ENCODE assay signal across 17 cellular contexts in genomic region chr1:37593726-37594125, GRCh38. TPM values are rescaled to one million over a fixed set of nuclear protein-coding genes. Genes with fewer than 3 reads are reported as not detected.
DNase-seq lines count a peak whose midpoint lies in the region; ATAC-seq, FAIRE-seq and TF ChIP-seq lines count a peak whose summit lies in the region.
"Had no signal": no experiment of that assay in that cellular context is flagged by ENCODE, and none has a peak within 500 bp of the region (broad histone marks: within the 10 kb centered on the region; RNA-seq: fewer than 3 reads in every experiment).

No MANE protein-coding gene starts in this region.

- ATAC-seq in K562, result no peak
- no peak for ATAC-seq in left cardiac atrium

- TF ChIP-seq POLR2A in NB4 (IDR thresholded peaks at IDR 0.05; ENCODE audit: extremely low read depth, insufficient read length) (no peak), K562 (conservative IDR thresholded peaks at IDR 0.05) (no peak)

- H2AFZ ChIP-seq in K562 (ENCODE audit: low read depth, low read length), result no peak overlapping the region
- H2AFZ ChIP-seq in smooth muscle cell (ENCODE audit: low read depth), result no peak overlapping the region

- intact Hi-C loops in K562 (cut with micrococcal nuclease), result no loop called here
- intact Hi-C loops in left cardiac atrium (cut with DNase I), result no loop called here

- H4K20me1 ChIP-seq in K562 (replicated peaks; ENCODE audit: control insufficient read depth, insufficient read depth, low read length) (peaks cover 3% of the 10 kb centered on the region), smooth muscle cell (ENCODE audit: low read depth) (peaks cover 34% of the 10 kb centered on the region)

- no peak overlapping the region for H3K27ac Mint-ChIP-seq in activated naive CD4-positive, alpha-beta T cell treated with anti-CD3 and anti-CD28 coated beads, Interleukin-2, amount 10 ng/mL, durations not matched to agents 7 days and 5 days
- H3K27ac Mint-ChIP-seq: dendritic cell treated with granulocyte-macrophage colony-stimulating factor and Interleukin-4, amounts not matched to agents 40 ng/mL and 50 ng/mL, for 4 days; memory B cell had no signal

- H3K36me3 Mint-ChIP-seq in activated naive CD4-positive, alpha-beta T cell treated with anti-CD3 and anti-CD28 coated beads, Interleukin-2, amount 10 ng/mL, durations not matched to agents 7 days and 5 days, result peaks cover 36% of the 10 kb centered on the region

- no peak for TF ChIP-seq EP300 in K562 (IDR thresholded peaks at IDR 0.05; ENCODE audit: low read length)

- no TSS peak for BruUV-seq in K562 (replicated peaks; lab: Mats Ljungman, UMichigan)

- no peaks in the 10 kb centered on the region for H3K9me3 Mint-ChIP-seq in activated naive CD4-positive, alpha-beta T cell treated with anti-CD3 and anti-CD28 coated beads, Interleukin-2, amount 10 ng/mL, durations not matched to agents 7 days and 5 days
- H3K9me3 Mint-ChIP-seq: dendritic cell treated with granulocyte-macrophage colony-stimulating factor and Interleukin-4, amounts not matched to agents 40 ng/mL and 50 ng/mL, for 4 days; memory B cell had no signal

- H3K27me3 Mint-ChIP-seq in activated naive CD4-positive, alpha-beta T cell treated with anti-CD3 and anti-CD28 coated beads, Interleukin-2, amount 10 ng/mL, durations not matched to agents 7 days and 5 days, result peaks cover 4% of the 10 kb centered on the region
- H3K27me3 Mint-ChIP-seq: memory B cell had no signal

- TF ChIP-seq RAD21 in K562 (CRISPR knock-in tag; conservative IDR thresholded peaks at IDR 0.05 in 1 of 2, IDR thresholded peaks at IDR 0.05 in 1 of 2), result no peak

- TF ChIP-seq CTCF in NB4 (IDR thresholded peaks at IDR 0.05; ENCODE audit: low read depth, low read length) (no peak), K562 (IDR thresholded peaks at IDR 0.05 in 2 of 3, conservative IDR thresholded peaks at IDR 0.05 in 1 of 3; ENCODE audit: insufficient read depth in 2 of 3, low read depth in 1 of 3, low read length in 3 of 3) (no peak), smooth muscle cell (IDR thresholded peaks at IDR 0.05; ENCODE audit: borderline replicate concordance, insufficient read depth, poor library complexity, severe bottlenecking) (no peak)

- FAIRE-seq in K562 (lab: Jason Lieb, UNC), result no peak
- FAIRE-seq: GM19239 had no signal

- WGBS in K562 (ENCODE audit: insufficient coverage, low coverage, missing lambda C conversion rate), result 90% methylated on average over 6 of the region's 6 CpGs
- over 99% methylated on average over 6 of the region's 6 CpGs for WGBS in smooth muscle cell (ENCODE audit: low lambda C conversion rate)

- CTCF ChIA-PET in activated naive CD4-positive, alpha-beta T cell treated with anti-CD3 and anti-CD28 coated beads, Interleukin-2, amount 10 ng/mL, durations not matched to agents 7 days and 5 days (lab: Charles Lee), result interaction anchor here (0.9 to 1.6 kb wide), 3 partner anchors 10 to 17 kb away, joined by 3 read pairs; no protein-coding TSS in a partner anchor
- CTCF ChIA-PET in K562 (lab: Yijun Ruan, JAX; ENCODE audit: low intra/inter-chr PET ratio), result interaction anchor here (0.6 kb wide), 1 partner anchor 288 kb away, joined by 3 read pairs; no protein-coding TSS in a partner anchor

- H3K4me3 Mint-ChIP-seq in activated naive CD4-positive, alpha-beta T cell treated with anti-CD3 and anti-CD28 coated beads, Interleukin-2, amount 10 ng/mL, durations not matched to agents 7 days and 5 days, result peak overlapping the region; percentile 31
- H3K4me3 Mint-ChIP-seq: dendritic cell treated with granulocyte-macrophage colony-stimulating factor and Interleukin-4, amounts not matched to agents 40 ng/mL and 50 ng/mL, for 4 days; memory B cell had no signal

- H3K4me1 ChIP-seq in K562 (replicated peaks in 1 of 2; ENCODE audit: control insufficient read depth in 2 of 2, insufficient read depth in 2 of 2, low read length in 2 of 2) (peaks cover 2 to 14% of the 10 kb centered on the region in 2 experiments; a peak in 3 of 5 replicates), smooth muscle cell (ENCODE audit: low read depth) (peaks cover 14% of the 10 kb centered on the region)

- in situ Hi-C loops in K562 (cut with MboI), result no loop called here

- H3K4me1 Mint-ChIP-seq in activated naive CD4-positive, alpha-beta T cell treated with anti-CD3 and anti-CD28 coated beads, Interleukin-2, amount 10 ng/mL, durations not matched to agents 7 days and 5 days, result peaks cover 35% of the 10 kb centered on the region

- H3K4me3 ChIP-seq in NB4 (ENCODE audit: low read depth, low read length) (peak overlapping the region; percentile 99), K562 (peak overlapping the region; percentile 76), smooth muscle cell (no peak overlapping the region)
- H3K4me3 ChIP-seq: uterus had no signal

- H3K9me1 ChIP-seq in K562 (ENCODE audit: control insufficient read depth, insufficient read depth, low read length), result no peaks in the 10 kb centered on the region

- H3F3A ChIP-seq in smooth muscle cell (ENCODE audit: low read depth), result no peaks in the 10 kb centered on the region

- POLR2A ChIA-PET in K562 (lab: Yijun Ruan, JAX), result interaction anchor here (0.8 to 1.5 kb wide), 3 partner anchors 10 to 16 kb away, joined by 3 to 4 read pairs (median 4); no protein-coding TSS in a partner anchor

- H3K9ac ChIP-seq in K562 (ENCODE audit: insufficient read depth in 1 of 2, low read depth in 2 of 2, low read length in 2 of 2) (peak overlapping the region in 1 of 2 experiments; percentile 97; a peak in 2 of 4 replicates), smooth muscle cell (ENCODE audit: low read depth) (no peak overlapping the region)

- peaks cover 53% of the 10 kb centered on the region for H3K36me3 ChIP-seq in K562 (ENCODE audit: control insufficient read depth, insufficient read depth, low read length)
- peaks cover 21% of the 10 kb centered on the region for H3K36me3 ChIP-seq in smooth muscle cell (ENCODE audit: low read depth)
- H3K36me3 ChIP-seq: uterus had no signal

- H3K27me3 ChIP-seq in K562 (ENCODE audit: control insufficient read depth in 2 of 2, insufficient read depth in 2 of 2, low read length in 2 of 2) (peaks cover under 1 to 3% of the 10 kb centered on the region in 2 experiments; a peak in 1 of 5 replicates), smooth muscle cell (ENCODE audit: low read depth) (no peaks in the 10 kb centered on the region)
- H3K27me3 ChIP-seq: uterus had no signal

- H3K9me3 ChIP-seq in K562 (replicated peaks; ENCODE audit: control insufficient read depth, insufficient read depth, low read depth, low read length) (no peaks in the 10 kb centered on the region), smooth muscle cell (replicated peaks; ENCODE audit: low read depth) (no peaks in the 10 kb centered on the region)
- H3K9me3 ChIP-seq: uterus had no signal

- H3K4me2 ChIP-seq in K562 (ENCODE audit: insufficient read depth, low read length), result peak overlapping the region; percentile 97
- H3K4me2 ChIP-seq in smooth muscle cell, result peak overlapping the region; percentile 99

- peaks cover 47% of the 10 kb centered on the region for H3K79me2 ChIP-seq in K562 (ENCODE audit: control insufficient read depth, insufficient read depth, low read length)
- H3K79me2 ChIP-seq in smooth muscle cell (ENCODE audit: low read depth), result peaks cover 39% of the 10 kb centered on the region

- DNase-seq in activated naive CD4-positive, alpha-beta T cell treated with anti-CD3 and anti-CD28 coated beads, Interleukin-2, amount 10 ng/mL, durations not matched to agents 7 days and 5 days, result no peak
- no peak for DNase-seq in activated naive CD4-positive, alpha-beta T cell treated with anti-CD3 and anti-CD28 coated beads, Interleukin-2, amount 50 U/mL, for 16 hours
- DNase-seq in NB4 (ENCODE audit: low read depth), result no peak
- DNase-seq in K562 (ENCODE audit: extremely low read depth in 1 of 4, low spot score in 3 of 4), result no peak
- no peak for DNase-seq in smooth muscle cell (lab: John Stamatoyannopoulos, UW; ENCODE audit: unreplicated experiment)
- DNase-seq in left cardiac atrium, result no peak
- no peak for DNase-seq in retina
- no peak for DNase-seq in AG20443 (ENCODE audit: low spot score)
- DNase-seq: activated CD8-positive, alpha-beta memory T cell treated with anti-CD3 and anti-CD28 coated beads for 24 hours; AML-193; uterus had no signal

- H3K27ac ChIP-seq in K562 (ENCODE audit: extremely low read depth, low read depth, low read length), result no peak overlapping the region
- no peak overlapping the region for H3K27ac ChIP-seq in smooth muscle cell (ENCODE audit: low read depth)
- H3K27ac ChIP-seq: uterus had no signal

RNA-seq across cellular contexts. Expression of gene GNL2, which starts 2.0 kb away (rescaled TPM):
- total RNA-seq in K562 (2011; cell fraction: chromatin; rRNA removed; ENCODE audit: low replicate concordance), result 189 and 334 TPM in 2 replicates
- 134 and 160 TPM in 2 replicates for total RNA-seq in K562 (2011; cell fraction: nucleolus; rRNA removed)
- 181 and 229 TPM in 2 replicates for total RNA-seq in K562 (2011; cell fraction: nucleoplasm; rRNA removed)
- 245 and 263 TPM in 2 replicates for total RNA-seq in K562 (2014; rRNA removed)
- 343 and 388 TPM in 2 replicates for total RNA-seq in K562 (2014; rRNA removed; fragmentation: Illumina TruSeq; extraction: Trizol)
- total RNA-seq in K562 (2015; rRNA removed; fragmentation: Illumina TruSeq; extraction: Trizol), result 330 and 347 TPM in 2 replicates
- total RNA-seq in K562 (2021), result 145 and 156 TPM in 2 replicates
- polyA plus RNA-seq in K562 (2011; rRNA removed), result 132 and 165 TPM in 2 replicates
- 37.0 and 52.4 TPM in 2 replicates for polyA plus RNA-seq in K562 (2011; cell fraction: cytosol; rRNA removed)
- polyA plus RNA-seq in K562 (2011; cell fraction: nucleus; rRNA removed), result 99.3 and 135 TPM in 2 replicates
- 109 and 153 TPM in 2 replicates for polyA plus RNA-seq in K562 (2012)
- 253 and 318 TPM in 2 replicates for polyA plus RNA-seq in K562 (2014; fragmentation: Illumina TruSeq; extraction: Trizol)
- 100 to 1,000 TPM; 166 to 371 TPM for polyA plus RNA-seq in K562 (2014; fragmentation: Nextera tagmentation; extraction: Ambion mirVana)
- polyA plus RNA-seq in K562 (2014; rRNA removed), result 205 and 232 TPM in 2 replicates
- polyA minus RNA-seq in K562 (2011; rRNA and poly(A)+ RNA removed), result 223 and 224 TPM in 2 replicates
- 118 and 127 TPM in 2 replicates for polyA minus RNA-seq in K562 (2011; cell fraction: cytosol; rRNA and poly(A)+ RNA removed)
- 104 and 173 TPM in 2 replicates for polyA minus RNA-seq in K562 (2011; cell fraction: nucleus; rRNA and poly(A)+ RNA removed)
- total RNA-seq in smooth muscle cell, result 57.4 and 64.7 TPM in 2 replicates
- polyA plus RNA-seq in smooth muscle cell, result 61.2 and 63.8 TPM in 2 replicates
- 10 to 100 TPM; 21.1 to 34.0 TPM for total RNA-seq in left cardiac atrium

RNA-seq across cellular contexts. Expression of gene DNALI1, which starts 37.0 kb away (rescaled TPM):
- total RNA-seq in K562 (2011; cell fraction: chromatin; rRNA removed; ENCODE audit: low replicate concordance), result 0.99 and 3.3 TPM in 2 replicates
- total RNA-seq in K562 (2011; cell fraction: nucleolus; rRNA removed), result 1.7 and 2.8 TPM in 2 replicates
- total RNA-seq in K562 (2011; cell fraction: nucleoplasm; rRNA removed), result 1.6 and 3.2 TPM in 2 replicates
- 0.78 and 1.0 TPM in 2 replicates for total RNA-seq in K562 (2014; rRNA removed)
- total RNA-seq in K562 (2014; rRNA removed; fragmentation: Illumina TruSeq; extraction: Trizol), result 0.87 and 1.1 TPM in 2 replicates
- total RNA-seq in K562 (2015; rRNA removed; fragmentation: Illumina TruSeq; extraction: Trizol), result 0.72 and 1.2 TPM in 2 replicates
- total RNA-seq in K562 (2021), result 0.89 and 2.2 TPM in 2 replicates
- 1.0 and 1.2 TPM in 2 replicates for polyA plus RNA-seq in K562 (2011; rRNA removed)
- polyA plus RNA-seq in K562 (2011; cell fraction: cytosol; rRNA removed), result 0.91 and 1.5 TPM in 2 replicates
- polyA plus RNA-seq in K562 (2011; cell fraction: nucleus; rRNA removed), result 4.1 and 9.0 TPM in 2 replicates
- 2.0 and 4.5 TPM in 2 replicates for polyA plus RNA-seq in K562 (2012)
- 1.3 and 1.7 TPM in 2 replicates for polyA plus RNA-seq in K562 (2014; fragmentation: Illumina TruSeq; extraction: Trizol)
- polyA plus RNA-seq in K562 (2014; fragmentation: Nextera tagmentation; extraction: Ambion mirVana), result 1 to 10 TPM in 1 of 2 experiments, under 1 TPM in 1; 0.87 to 2.0 TPM
- polyA plus RNA-seq in K562 (2014; rRNA removed), result 1.5 and 5.6 TPM in 2 replicates
- 0.48 and 0.84 TPM in 2 replicates for polyA minus RNA-seq in K562 (2011; rRNA and poly(A)+ RNA removed)
- polyA minus RNA-seq in K562 (2011; cell fraction: cytosol; rRNA and poly(A)+ RNA removed), result 0.38 and 2.1 TPM in 2 replicates
- polyA minus RNA-seq in K562 (2011; cell fraction: nucleus; rRNA and poly(A)+ RNA removed), result 1.4 and 2.0 TPM in 2 replicates
- total RNA-seq in smooth muscle cell, result 3.4 and 8.4 TPM in 2 replicates
- 7.2 and 12.3 TPM in 2 replicates for polyA plus RNA-seq in smooth muscle cell
- total RNA-seq in left cardiac atrium, result 1 to 10 TPM; 6.2 to 6.3 TPM
- total RNA-seq: H4; T-helper 1 cell treated with Interleukin-12 subunit alpha and Interleukin-12 subunit beta and Interleukin-4 antibody, amounts not matched to agents 30 ng/mL and 1 ng/mL, for 36 hours had no signal

RNA-seq across cellular contexts. Expression of gene SNIP1, which starts 39.6 kb away (rescaled TPM):
- 51.3 and 57.9 TPM in 2 replicates for total RNA-seq in K562 (2011; cell fraction: chromatin; rRNA removed; ENCODE audit: low replicate concordance)
- total RNA-seq in K562 (2011; cell fraction: nucleolus; rRNA removed), result 47.7 and 48.7 TPM in 2 replicates
- total RNA-seq in K562 (2011; cell fraction: nucleoplasm; rRNA removed), result 49.1 and 51.2 TPM in 2 replicates
- total RNA-seq in K562 (2014; rRNA removed) (25.7 and 25.9 TPM in 2 replicates), K562 (2014; rRNA removed; fragmentation: Illumina TruSeq; extraction: Trizol) (12.9 and 15.2 TPM in 2 replicates), K562 (2015; rRNA removed; fragmentation: Illumina TruSeq; extraction: Trizol) (15.3 and 16.6 TPM in 2 replicates), K562 (2021) (23.7 and 25.8 TPM in 2 replicates), smooth muscle cell (20.0 and 37.1 TPM in 2 replicates), left cardiac atrium (10 to 100 TPM in 1 of 2 donors, 1 to 10 TPM in 1; 9.9 to 10.2 TPM)
- polyA plus RNA-seq in K562 (2011; rRNA removed) (12.0 and 13.7 TPM in 2 replicates), K562 (2014; fragmentation: Illumina TruSeq; extraction: Trizol) (11.9 and 14.6 TPM in 2 replicates), K562 (2014; fragmentation: Nextera tagmentation; extraction: Ambion mirVana) (1 to 10 TPM; 2.9 TPM), K562 (2014; rRNA removed) (11.5 and 15.4 TPM in 2 replicates), smooth muscle cell (7.4 and 7.9 TPM in 2 replicates)
- polyA plus RNA-seq in K562 (2011; cell fraction: cytosol; rRNA removed), result 6.4 and 13.1 TPM in 2 replicates
- 14.2 and 17.2 TPM in 2 replicates for polyA plus RNA-seq in K562 (2011; cell fraction: nucleus; rRNA removed)
- polyA plus RNA-seq in K562 (2012), result 6.4 and 8.7 TPM in 2 replicates
- 20.7 and 23.2 TPM in 2 replicates for polyA minus RNA-seq in K562 (2011; rRNA and poly(A)+ RNA removed)
- polyA minus RNA-seq in K562 (2011; cell fraction: cytosol; rRNA and poly(A)+ RNA removed), result 11.4 and 12.1 TPM in 2 replicates
- polyA minus RNA-seq in K562 (2011; cell fraction: nucleus; rRNA and poly(A)+ RNA removed), result 24.5 and 45.4 TPM in 2 replicates

RNA-seq across cellular contexts. Expression of gene RSPO1, which starts 41.0 kb away (rescaled TPM):
- total RNA-seq in K562 (2011; cell fraction: chromatin; rRNA removed; ENCODE audit: low replicate concordance), result not detected in 2 replicates
- total RNA-seq in K562 (2011; cell fraction: nucleolus; rRNA removed), result not detected in 2 replicates
- not detected in 2 replicates for total RNA-seq in K562 (2011; cell fraction: nucleoplasm; rRNA removed)
- total RNA-seq in K562 (2014; rRNA removed) (not detected in 2 replicates), K562 (2014; rRNA removed; fragmentation: Illumina TruSeq; extraction: Trizol) (not detected in 2 replicates), K562 (2015; rRNA removed; fragmentation: Illumina TruSeq; extraction: Trizol) (not detected in 2 replicates), K562 (2021) (not detected in 2 replicates), smooth muscle cell (not detected in 2 replicates), left cardiac atrium (1 to 10 TPM in 1 of 2 donors, under 1 TPM in 1; 0.68 to 1.4 TPM)
- polyA plus RNA-seq in K562 (2011; rRNA removed) (not detected in 2 replicates), K562 (2014; fragmentation: Illumina TruSeq; extraction: Trizol) (not detected in 2 replicates), K562 (2014; fragmentation: Nextera tagmentation; extraction: Ambion mirVana) (not detected), K562 (2014; rRNA removed) (not detected in 2 replicates), smooth muscle cell (not detected in 2 replicates)
- polyA plus RNA-seq in K562 (2011; cell fraction: cytosol; rRNA removed), result not detected in 2 replicates
- not detected in 2 replicates for polyA plus RNA-seq in K562 (2011; cell fraction: nucleus; rRNA removed)
- not detected in 2 replicates for polyA plus RNA-seq in K562 (2012)
- polyA minus RNA-seq in K562 (2011; rRNA and poly(A)+ RNA removed), result not detected in 2 replicates
- not detected in 2 replicates for polyA minus RNA-seq in K562 (2011; cell fraction: cytosol; rRNA and poly(A)+ RNA removed)
- polyA minus RNA-seq in K562 (2011; cell fraction: nucleus; rRNA and poly(A)+ RNA removed), result not detected in 2 replicates
- total RNA-seq: pulmonary artery endothelial cell; T-helper 1 cell treated with Interleukin-12 subunit alpha and Interleukin-12 subunit beta and Interleukin-4 antibody, amounts not matched to agents 30 ng/mL and 1 ng/mL, for 36 hours had no signal
